In genomic region chr16:87411375-87412271, GRCh38 we compare ENCODE assay signal across 17 cellular contexts. TPM values are rescaled to one million over a fixed set of nuclear protein-coding genes. Genes with fewer than 3 reads are reported as not detected.
DNase-seq lines count a peak whose midpoint lies in the region; ATAC-seq, FAIRE-seq and TF ChIP-seq lines count a peak whose summit lies in the region.
"Had no signal": no experiment of that assay in that cellular context is flagged by ENCODE, and none has a peak within 500 bp of the region (broad histone marks: within the 10 kb centered on the region; RNA-seq: fewer than 3 reads in every experiment).

No MANE protein-coding gene starts in this region.

- no peak for TF ChIP-seq RAD21 in H1 (IDR thresholded peaks at IDR 0.05 in 1 of 2, conservative IDR thresholded peaks at IDR 0.05 in 1 of 2; ENCODE audit: low read depth in 2 of 2, low read length in 2 of 2)

- no peak for DNase-seq in activated T-cell treated with anti-CD3 and anti-CD28 coated beads, Interleukin-2, amount 50 U/mL, for 72 hours
- no peak for DNase-seq in activated T-cell treated with anti-CD3 and anti-CD28 coated beads, Interleukin-2, amount 50 U/mL, for 1 hour
- DNase-seq in H1 (ENCODE audit: low read depth in 1 of 2, low spot score in 2 of 2) (no peak), mucosa of descending colon (no peak), medulla oblongata (ENCODE audit: extremely low spot score) (no peak), HFFc6 (no peak), CD1c-positive myeloid dendritic cell (ENCODE audit: extremely low spot score) (no peak), NCI-H2227 treated with DMSO at 0.1 percent for 48 hours (lab: John Stamatoyannopoulos, UW) (no peak)
- DNase-seq: 8988T, MM.1S, NCI-H1105, NCI-H1694, NCI-H226, NCI-H524 treated with DMSO at 0.1 percent for 48 hours, SIG-M5 had no signal

- no peak overlapping the region for H3K18ac ChIP-seq in H1 (ENCODE audit: extremely low read depth, low read length)

- FAIRE-seq in H1 (lab: Jason Lieb, UNC), result no peak
- FAIRE-seq: GM12892 had no signal

- ATAC-seq in activated T-cell treated with anti-CD3 and anti-CD28 coated beads, Interleukin-2, amount 50 U/mL, for 72 hours (replicated peaks in 1 of 2), result no peak
- peak; percentile 57 for ATAC-seq in mucosa of descending colon

- peaks cover 15% of the 10 kb centered on the region for H3K4me1 Mint-ChIP-seq in activated T-cell treated with anti-CD3 and anti-CD28 coated beads, Interleukin-2, amount 50 U/mL, for 72 hours (ENCODE audit: low read depth)
- no peaks in the 10 kb centered on the region for H3K4me1 Mint-ChIP-seq in HFFc6 (ENCODE audit: low read depth)

- no peak overlapping the region for H2AFZ ChIP-seq in H1 (ENCODE audit: low read length)

- WGBS in H1 (ENCODE audit: extremely low coverage in 1 of 2, insufficient coverage in 1 of 2, insufficient read length in 1 of 2, insufficient replicate concordance in 2 of 2, low coverage in 1 of 2, low lambda C conversion rate in 2 of 2, missing lambda C conversion rate in 1 of 2), 2 experiments, result 95% methylated on average over 38 of the region's 49 CpGs; no CpG with 5 or more reads in 1 of the 2 experiments

- H3K36me3 ChIP-seq in H1 (ENCODE audit: control insufficient read depth in 2 of 4, insufficient read depth in 4 of 4, low read length in 3 of 4) (peaks cover 5 to 46% (median 33%) of the 10 kb centered on the region in 4 experiments; a peak in 7 of 8 replicates), mucosa of descending colon (ENCODE audit: low read depth) (peaks cover 8% of the 10 kb centered on the region)

- no peak overlapping the region for H2BK20ac ChIP-seq in H1 (ENCODE audit: low read length)

- intact Hi-C loops in mucosa of descending colon (cut with DNase I, micrococcal nuclease), result no loop called here

- H3K23me2 ChIP-seq in H1 (ENCODE audit: low read depth, low read length), result no peaks in the 10 kb centered on the region

- TF ChIP-seq POLR2A in H1 (IDR thresholded peaks at IDR 0.05; ENCODE audit: control extremely low read depth in 1 of 2, low read depth in 2 of 2, low read length in 2 of 2), result no peak

- H3K4me2 ChIP-seq in H1 (ENCODE audit: insufficient read depth in 1 of 2, low read depth in 2 of 2, low read length in 2 of 2), result no peak overlapping the region
- H3K4me2 ChIP-seq: BLaER1 had no signal

- H3K27ac ChIP-seq in H1 (ENCODE audit: low read depth, low read length), result no peak overlapping the region
- H3K27ac ChIP-seq: BLaER1 had no signal

- no peak overlapping the region for H2BK120ac ChIP-seq in H1 (replicated peaks; ENCODE audit: low read depth, low read length)

- no peak overlapping the region; the same call in 1 of the 2 replicates for H2BK12ac ChIP-seq in H1 (ENCODE audit: low read depth, low read length)

- H4K8ac ChIP-seq in H1 (ENCODE audit: extremely low read depth, insufficient read depth, low read length), result no peak overlapping the region

- H3K23ac ChIP-seq in H1 (ENCODE audit: insufficient read length), result no peak overlapping the region

- peaks cover 0 to 5% of the 10 kb centered on the region in 2 experiments for H4K20me1 ChIP-seq in H1 (replicated peaks in 1 of 2; ENCODE audit: control insufficient read depth in 1 of 2, insufficient read depth in 2 of 2, low read length in 2 of 2)

- no peaks in the 10 kb centered on the region for H3K9me3 ChIP-seq in H1 (ENCODE audit: insufficient read depth in 2 of 2, low read depth in 1 of 2, low read length in 1 of 2)
- H3K9me3 ChIP-seq in mucosa of descending colon, result no peaks in the 10 kb centered on the region
- H3K9me3 ChIP-seq: BLaER1 had no signal

- H2BK15ac ChIP-seq in H1 (ENCODE audit: low read length), result no peak overlapping the region

- H3K4me1 ChIP-seq in H1 (replicated peaks in 1 of 4; ENCODE audit: control insufficient read depth in 3 of 4, insufficient read depth in 4 of 4, low read length in 3 of 4) (no peaks in the 10 kb centered on the region), mucosa of descending colon (ENCODE audit: low read depth) (no peaks in the 10 kb centered on the region)
- H3K4me1 ChIP-seq: BLaER1 had no signal

- H3K4ac ChIP-seq in H1 (replicated peaks; ENCODE audit: insufficient read length, low read depth, low read length), result no peak overlapping the region

- no peaks in the 10 kb centered on the region for H3K9me3 Mint-ChIP-seq in activated T-cell treated with anti-CD3 and anti-CD28 coated beads, Interleukin-2, amount 50 U/mL, for 72 hours
- no peaks in the 10 kb centered on the region for H3K9me3 Mint-ChIP-seq in HFFc6

- no peaks in the 10 kb centered on the region; the same call in 1 of the 2 replicates for H3K79me1 ChIP-seq in H1 (ENCODE audit: low read depth, low read length)

- H2AK5ac ChIP-seq in H1 (ENCODE audit: low read depth, low read length), result no peak overlapping the region

- no peak overlapping the region for H4K5ac ChIP-seq in H1 (ENCODE audit: insufficient read length, low read depth, low read length)

- H3K27me3 ChIP-seq in H1 (replicated peaks in 1 of 4; ENCODE audit: control insufficient read depth in 3 of 4, extremely low read depth in 1 of 4, insufficient read depth in 3 of 4, low read length in 3 of 4), result no peaks in the 10 kb centered on the region
- H3K27me3 ChIP-seq: BLaER1 had no signal

- peak overlapping the region; percentile 28 for H3K27ac Mint-ChIP-seq in activated T-cell treated with anti-CD3 and anti-CD28 coated beads, Interleukin-2, amount 50 U/mL, for 72 hours
- H3K27ac Mint-ChIP-seq in HFFc6, result no peak overlapping the region

- H3K4me3 Mint-ChIP-seq in activated T-cell treated with anti-CD3 and anti-CD28 coated beads, Interleukin-2, amount 50 U/mL, for 72 hours, result no peak overlapping the region
- H3K4me3 Mint-ChIP-seq in HFFc6, result no peak overlapping the region

- TF ChIP-seq CTCF in H1 (IDR thresholded peaks at IDR 0.05; ENCODE audit: control extremely low read depth in 1 of 3, insufficient read depth in 1 of 3, low read depth in 1 of 3, low read length in 3 of 3) (no peak), mucosa of descending colon (IDR thresholded peaks at IDR 0.05) (no peak), HFFc6 (IDR thresholded peaks at IDR 0.05) (no peak)

- H3K14ac ChIP-seq in H1 (ENCODE audit: insufficient read length), result no peak overlapping the region

- peaks cover 2 to 7% of the 10 kb centered on the region in 2 donors for H3K36me3 Mint-ChIP-seq in activated T-cell treated with anti-CD3 and anti-CD28 coated beads, Interleukin-2, amount 50 U/mL, for 72 hours (ENCODE audit: insufficient read depth in 2 of 2)
- peaks cover 39% of the 10 kb centered on the region for H3K36me3 Mint-ChIP-seq in HFFc6 (ENCODE audit: low read depth)

- H2BK5ac ChIP-seq in H1 (ENCODE audit: low read depth, low read length), result no peak overlapping the region

- POLR2A ChIA-PET in H1 (lab: Charles Lee; ENCODE audit: partially characterized antibody), result interaction anchor here (1.3 kb wide), 1 partner anchor 159 kb away, joined by 3 read pairs; no protein-coding TSS in a partner anchor

- H3K27me3 Mint-ChIP-seq in activated T-cell treated with anti-CD3 and anti-CD28 coated beads, Interleukin-2, amount 50 U/mL, for 72 hours (ENCODE audit: low read depth), result no peaks in the 10 kb centered on the region
- no peaks in the 10 kb centered on the region; the same call in 1 of the 2 replicates for H3K27me3 Mint-ChIP-seq in HFFc6 (ENCODE audit: insufficient read depth)

- no peaks in the 10 kb centered on the region for H3K79me2 ChIP-seq in H1 (ENCODE audit: control insufficient read depth in 1 of 2, insufficient read depth in 2 of 2, low read length in 2 of 2)

- no peak overlapping the region for H3K9ac ChIP-seq in H1 (replicated peaks in 1 of 4; ENCODE audit: extremely low read depth in 1 of 4, low read depth in 3 of 4, low read length in 3 of 4)
- H3K9ac ChIP-seq: BLaER1 had no signal

- no peak overlapping the region for H4K91ac ChIP-seq in H1 (replicated peaks; ENCODE audit: insufficient read length, low read length)

- H3K56ac ChIP-seq in H1 (replicated peaks; ENCODE audit: insufficient read length, low read depth, low read length), result no peak overlapping the region

- no peak for TF ChIP-seq EP300 in H1 (IDR thresholded peaks at IDR 0.05; ENCODE audit: borderline replicate concordance in 1 of 2, low read depth in 2 of 2, low read length in 2 of 2)

- H3K4me3 ChIP-seq in H1 (ENCODE audit: extremely low read depth in 1 of 4, insufficient read depth in 2 of 4, low read depth in 3 of 4, low read length in 4 of 4) (no peak overlapping the region), mucosa of descending colon (no peak overlapping the region)
- H3K4me3 ChIP-seq: BLaER1 had no signal

- CTCF ChIA-PET in H1 (lab: Charles Lee; ENCODE audit: partially characterized antibody), result interaction anchor here (1.0 to 2.6 kb wide), 6 partner anchors 10 to 159 kb away, joined by 3 to 11 read pairs (median 4); no protein-coding TSS in a partner anchor

RNA-seq across cellular contexts. Expression of gene MAP1LC3B, which starts 19.5 kb away (rescaled TPM):
- total RNA-seq in activated T-cell treated with anti-CD3 and anti-CD28 coated beads, Interleukin-2, amount 50 U/mL, for 72 hours, result 100 to 1,000 TPM; 116 to 146 TPM
- total RNA-seq in H1 (2021; fragmentation: NEBNext Ultra II Directional; extraction: Animal tissue kit (Norgen Biotek cat#: 25700)), result 47.1 and 48.5 TPM in 2 replicates
- 15.4 and 29.5 TPM in 2 replicates for polyA plus RNA-seq in H1 (2011; rRNA removed)
- 19.4 TPM for polyA plus RNA-seq in H1 (2011; cell fraction: cytosol; rRNA removed)
- polyA plus RNA-seq in H1 (2011; cell fraction: nucleus; rRNA removed), result 8.9 TPM
- 32.1 to 52.5 TPM (median 38.8 TPM) in 4 replicates for polyA plus RNA-seq in H1 (2012, experiment 1 of 2)
- 12.7 TPM for polyA plus RNA-seq in H1 (2012, experiment 2 of 2)
- 33.5 TPM for polyA plus RNA-seq in H1 (2013, experiment 1 of 2)
- 32.1 TPM for polyA plus RNA-seq in H1 (2013, experiment 2 of 2)
- polyA minus RNA-seq in H1 (2011; rRNA and poly(A)+ RNA removed), result 14.0 and 18.3 TPM in 2 replicates
- 17.2 TPM for polyA minus RNA-seq in H1 (2011; cell fraction: cytosol; rRNA and poly(A)+ RNA removed)
- 12.2 TPM for polyA minus RNA-seq in H1 (2011; cell fraction: nucleus; rRNA and poly(A)+ RNA removed)
- 10 to 100 TPM; 66.5 to 82.9 (median 67.3) TPM for total RNA-seq in mucosa of descending colon
- total RNA-seq in HFFc6 (2021; fragmentation: NEBNext Ultra II Directional; extraction: Animal tissue kit (Norgen Biotek cat#: 25700)), result 100 to 1,000 TPM in 2 of 6 experiments, 10 to 100 TPM in 4; 81.3 to 112 (median 85.4) TPM

RNA-seq across cellular contexts. Expression of gene FBXO31, which starts 28.0 kb away (rescaled TPM):
- total RNA-seq in activated T-cell treated with anti-CD3 and anti-CD28 coated beads, Interleukin-2, amount 50 U/mL, for 72 hours, result 10 to 100 TPM; 33.7 to 36.8 TPM
- total RNA-seq in H1 (2021; fragmentation: NEBNext Ultra II Directional; extraction: Animal tissue kit (Norgen Biotek cat#: 25700)), result 20.7 and 21.6 TPM in 2 replicates
- 8.3 and 12.2 TPM in 2 replicates for polyA plus RNA-seq in H1 (2011; rRNA removed)
- polyA plus RNA-seq in H1 (2011; cell fraction: cytosol; rRNA removed), result 9.7 TPM
- 20.1 TPM for polyA plus RNA-seq in H1 (2011; cell fraction: nucleus; rRNA removed)
- 8.1 to 13.1 TPM (median 11.7 TPM) in 4 replicates for polyA plus RNA-seq in H1 (2012, experiment 1 of 2)
- 9.3 TPM for polyA plus RNA-seq in H1 (2012, experiment 2 of 2)
- polyA plus RNA-seq in H1 (2013, experiment 1 of 2), result 8.7 TPM
- polyA plus RNA-seq in H1 (2013, experiment 2 of 2), result 8.0 TPM
- polyA minus RNA-seq in H1 (2011; rRNA and poly(A)+ RNA removed), result 12.2 and 17.5 TPM in 2 replicates
- polyA minus RNA-seq in H1 (2011; cell fraction: cytosol; rRNA and poly(A)+ RNA removed), result 11.9 TPM
- 11.0 TPM for polyA minus RNA-seq in H1 (2011; cell fraction: nucleus; rRNA and poly(A)+ RNA removed)
- total RNA-seq in mucosa of descending colon, result 100 to 1,000 TPM in 1 of 3 donors, 10 to 100 TPM in 2; 54.2 to 104 (median 63.9) TPM
- total RNA-seq in HFFc6 (2021; fragmentation: NEBNext Ultra II Directional; extraction: Animal tissue kit (Norgen Biotek cat#: 25700)), result 10 to 100 TPM; 23.0 to 30.0 (median 25.1) TPM
